32 cellular contexts compared by ENCODE assay signal in the genomic region with DNA sequence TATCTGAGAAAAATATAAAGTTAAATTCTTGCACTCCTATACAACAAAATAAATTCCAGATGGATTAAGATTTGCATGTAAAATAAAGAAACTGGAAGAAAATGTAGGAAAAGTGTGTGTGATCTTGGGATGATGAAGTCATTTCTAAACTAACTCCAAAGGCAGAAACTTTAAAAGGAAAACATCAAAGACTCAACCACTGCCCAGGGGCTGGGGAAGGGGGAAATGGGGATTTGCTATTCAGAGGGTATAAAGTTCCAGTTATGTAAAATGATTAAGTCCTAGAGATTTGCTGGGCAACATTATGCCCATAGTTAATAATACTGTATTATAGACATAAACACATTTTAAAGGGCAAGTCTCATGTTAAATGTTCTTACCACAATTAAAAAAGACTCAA.
"Had no signal": no experiment of that assay in that cellular context is flagged by ENCODE, and none has a peak within 500 bp of the region (broad histone marks: within the 10 kb centered on the region; RNA-seq: fewer than 3 reads in every experiment).

No MANE protein-coding gene starts in this region.

- H3K36me3 Mint-ChIP-seq: activated CD4-positive, alpha-beta memory T cell treated with anti-CD3 and anti-CD28 coated beads for 36 hours; activated CD8-positive, alpha-beta memory T cell treated with anti-CD3 and anti-CD28 coated beads, Interleukin-2, amount 10 ng/mL, durations not matched to agents 7 days and 5 days; activated naive CD4-positive, alpha-beta T cell treated with anti-CD3 and anti-CD28 coated beads, Interleukin-2, amount 10 ng/mL, durations not matched to agents 7 days and 5 days; activated naive CD4-positive, alpha-beta T cell treated with anti-CD3 and anti-CD28 coated beads, Interleukin-2, amount 50 U/mL, for 72 hours; activated naive CD8-positive, alpha-beta T cell treated with anti-CD3 and anti-CD28 coated beads, Interleukin-2, amount 10 ng/mL, durations not matched to agents 7 days and 5 days; brain had no signal

- H3K9me3 Mint-ChIP-seq: activated CD4-positive, alpha-beta T cell treated with anti-CD3 and anti-CD28 coated beads, Interleukin-2, amount 10 ng/mL, durations not matched to agents 24 days and 14 days; activated naive CD4-positive, alpha-beta T cell treated with anti-CD3 and anti-CD28 coated beads, Interleukin-2, amount 10 ng/mL, durations not matched to agents 7 days and 5 days; activated T-helper 1 cell treated with anti-CD3 and anti-CD28 coated beads, Interleukin-12 subunit alpha, Interleukin-12 subunit beta, Interleukin-2, Interleukin-4 antibody, amounts not matched to agents 30 ng/mL and 10 ng/mL and 1 ng/mL, durations not matched to agents 14 hours and 24 hours and 36 hours; activated T-helper 2 cell treated with anti-CD3 and anti-CD28 coated beads, Interferon-gamma antibody, Interleukin-2, Interleukin-4, amounts not matched to agents 10 μg/mL and 5 μg/mL and 100 μg/mL, durations not matched to agents 14 hours and 24 hours and 36 hours; T-helper 2 cell treated with Interferon-gamma antibody and Interleukin-4, amounts not matched to agents 5 μg/mL and 100 μg/mL, for 36 hours had no signal

- DNase-seq: activated CD4-positive, alpha-beta memory T cell treated with anti-CD3 and anti-CD28 coated beads for 36 hours; activated CD4-positive, alpha-beta T cell treated with anti-CD3 and anti-CD28 coated beads for 36 hours; activated CD4-positive, alpha-beta T cell treated with anti-CD3 and anti-CD28 coated beads, Interleukin-2, amount 10 ng/mL, durations not matched to agents 24 days and 14 days; activated CD4-positive, CD25-positive, alpha-beta regulatory T cell; activated CD4-positive, CD25-positive, alpha-beta regulatory T cell treated with anti-CD3 and anti-CD28 coated beads, Interleukin-2, amount 50 U/mL, for 72 hours; activated CD8-positive, alpha-beta memory T cell treated with anti-CD3 and anti-CD28 coated beads, Interleukin-2, amount 10 ng/mL, durations not matched to agents 7 days and 5 days; activated CD8-positive, alpha-beta memory T cell treated with anti-CD3 and anti-CD28 coated beads, Interleukin-2, amount 50 U/mL, for 4 hours; activated CD8-positive, alpha-beta T cell treated with anti-CD3 and anti-CD28 coated beads, Interleukin-2, amount 10 ng/mL, durations not matched to agents 7 days and 5 days; activated effector memory CD4-positive, alpha-beta T cell treated with anti-CD3 and anti-CD28 coated beads, Interleukin-2, amount 50 U/mL, for 16 hours; activated naive CD4-positive, alpha-beta T cell treated with anti-CD3 and anti-CD28 coated beads, Interleukin-2, amount 10 ng/mL, durations not matched to agents 7 days and 5 days; activated naive CD8-positive, alpha-beta T cell treated with anti-CD3 and anti-CD28 coated beads, Interleukin-2, amount 10 ng/mL, durations not matched to agents 7 days and 5 days; activated T-cell treated with anti-CD3 and anti-CD28 coated beads, Interleukin-2, amount 50 U/mL, for 1 hour; activated T-cell treated with anti-CD3 and anti-CD28 coated beads, Interleukin-2, amount 50 U/mL, for 48 hours; central memory CD4-positive, alpha-beta T cell; cerebellar nuclear complex; colonic mucosa; effector CD8-positive, alpha-beta T cell; esophagus squamous epithelium; foreskin fibroblast; head of caudate nucleus; T-helper 1 cell; T-helper 17 cell; T1000 had no signal

- ATAC-seq: activated CD4-positive, alpha-beta T cell treated with anti-CD3 and anti-CD28 coated beads for 36 hours; activated CD8-positive, alpha-beta memory T cell treated with anti-CD3 and anti-CD28 coated beads, Interleukin-2, amount 10 ng/mL, durations not matched to agents 7 days and 5 days; activated CD8-positive, alpha-beta T cell treated with anti-CD3 and anti-CD28 coated beads, Interleukin-2, amount 10 ng/mL, durations not matched to agents 7 days and 5 days; activated naive CD4-positive, alpha-beta T cell treated with anti-CD3 and anti-CD28 coated beads, Interleukin-2, amount 50 U/mL, for 72 hours; T-helper 17 cell had no signal

- H3K27ac ChIP-seq: breast epithelium, cardiac muscle cell, colonic mucosa, epithelial cell of prostate, esophagus squamous epithelium had no signal

- H3K4me1 Mint-ChIP-seq: activated CD4-positive, alpha-beta T cell treated with anti-CD3 and anti-CD28 coated beads for 36 hours; activated CD4-positive, alpha-beta T cell treated with anti-CD3 and anti-CD28 coated beads, Interleukin-2, amount 10 ng/mL, durations not matched to agents 24 days and 14 days; activated CD8-positive, alpha-beta memory T cell treated with anti-CD3 and anti-CD28 coated beads, Interleukin-2, amount 10 ng/mL, durations not matched to agents 7 days and 5 days; activated naive CD4-positive, alpha-beta T cell treated with anti-CD3 and anti-CD28 coated beads, Interleukin-2, amount 10 ng/mL, durations not matched to agents 7 days and 5 days; activated naive CD8-positive, alpha-beta T cell treated with anti-CD3 and anti-CD28 coated beads, Interleukin-2, amount 10 ng/mL, durations not matched to agents 7 days and 5 days; T-helper 17 cell had no signal

- H3K4me1 ChIP-seq: breast epithelium, colonic mucosa, esophagus squamous epithelium had no signal

- H3K27me3 ChIP-seq: ascending aorta, breast epithelium, cardiac muscle cell, colonic mucosa, esophagus squamous epithelium had no signal

- H3K27ac Mint-ChIP-seq: activated CD4-positive, alpha-beta memory T cell treated with anti-CD3 and anti-CD28 coated beads for 36 hours; activated CD4-positive, alpha-beta T cell treated with anti-CD3 and anti-CD28 coated beads for 36 hours; activated CD4-positive, alpha-beta T cell treated with anti-CD3 and anti-CD28 coated beads, Interleukin-2, amount 10 ng/mL, durations not matched to agents 24 days and 14 days; activated CD8-positive, alpha-beta memory T cell treated with anti-CD3 and anti-CD28 coated beads, Interleukin-2, amount 10 ng/mL, durations not matched to agents 7 days and 5 days; activated CD8-positive, alpha-beta T cell treated with anti-CD3 and anti-CD28 coated beads, Interleukin-2, amount 10 ng/mL, durations not matched to agents 7 days and 5 days; activated naive CD4-positive, alpha-beta T cell treated with anti-CD3 and anti-CD28 coated beads, Interleukin-2, amount 10 ng/mL, durations not matched to agents 7 days and 5 days; activated naive CD4-positive, alpha-beta T cell treated with anti-CD3 and anti-CD28 coated beads, Interleukin-2, amount 50 U/mL, for 72 hours; activated naive CD8-positive, alpha-beta T cell treated with anti-CD3 and anti-CD28 coated beads, Interleukin-2, amount 10 ng/mL, durations not matched to agents 7 days and 5 days; activated T-helper 1 cell treated with anti-CD3 and anti-CD28 coated beads, Interleukin-12 subunit alpha, Interleukin-12 subunit beta, Interleukin-2, Interleukin-4 antibody, amounts not matched to agents 30 ng/mL and 10 ng/mL and 1 ng/mL, durations not matched to agents 14 hours and 24 hours and 36 hours; activated T-helper 2 cell treated with anti-CD3 and anti-CD28 coated beads, Interferon-gamma antibody, Interleukin-2, Interleukin-4, amounts not matched to agents 10 μg/mL and 5 μg/mL and 100 μg/mL, durations not matched to agents 14 hours and 24 hours and 36 hours; T-helper 17 cell; T-helper 2 cell treated with Interferon-gamma antibody and Interleukin-4, amounts not matched to agents 5 μg/mL and 100 μg/mL, for 36 hours had no signal

- H3K36me3 ChIP-seq: ascending aorta, breast epithelium, cardiac muscle cell, colonic mucosa, esophagus squamous epithelium had no signal

- H3K4me3 ChIP-seq: ascending aorta, breast epithelium, cardiac muscle cell, colonic mucosa, esophagus squamous epithelium had no signal

- H3K4me3 Mint-ChIP-seq: activated CD4-positive, alpha-beta memory T cell treated with anti-CD3 and anti-CD28 coated beads for 36 hours; activated CD4-positive, alpha-beta T cell treated with anti-CD3 and anti-CD28 coated beads for 36 hours; activated CD4-positive, alpha-beta T cell treated with anti-CD3 and anti-CD28 coated beads, Interleukin-2, amount 10 ng/mL, durations not matched to agents 24 days and 14 days; activated CD8-positive, alpha-beta memory T cell treated with anti-CD3 and anti-CD28 coated beads, Interleukin-2, amount 10 ng/mL, durations not matched to agents 7 days and 5 days; activated CD8-positive, alpha-beta T cell treated with anti-CD3 and anti-CD28 coated beads, Interleukin-2, amount 10 ng/mL, durations not matched to agents 7 days and 5 days; activated naive CD4-positive, alpha-beta T cell treated with anti-CD3 and anti-CD28 coated beads, Interleukin-2, amount 10 ng/mL, durations not matched to agents 7 days and 5 days; activated naive CD8-positive, alpha-beta T cell treated with anti-CD3 and anti-CD28 coated beads, Interleukin-2, amount 10 ng/mL, durations not matched to agents 7 days and 5 days; activated T-helper 1 cell treated with anti-CD3 and anti-CD28 coated beads, Interleukin-12 subunit alpha, Interleukin-12 subunit beta, Interleukin-2, Interleukin-4 antibody, amounts not matched to agents 30 ng/mL and 10 ng/mL and 1 ng/mL, durations not matched to agents 14 hours and 24 hours and 36 hours; T-helper 17 cell; T-helper 2 cell treated with Interferon-gamma antibody and Interleukin-4, amounts not matched to agents 5 μg/mL and 100 μg/mL, for 36 hours had no signal

- H3K27me3 Mint-ChIP-seq: activated CD4-positive, alpha-beta memory T cell treated with anti-CD3 and anti-CD28 coated beads for 36 hours; activated CD4-positive, alpha-beta T cell treated with anti-CD3 and anti-CD28 coated beads, Interleukin-2, amount 10 ng/mL, durations not matched to agents 24 days and 14 days; activated CD8-positive, alpha-beta memory T cell treated with anti-CD3 and anti-CD28 coated beads, Interleukin-2, amount 10 ng/mL, durations not matched to agents 7 days and 5 days; activated naive CD4-positive, alpha-beta T cell treated with anti-CD3 and anti-CD28 coated beads, Interleukin-2, amount 10 ng/mL, durations not matched to agents 7 days and 5 days; T-helper 17 cell had no signal

- H3K9me3 ChIP-seq: ascending aorta, breast epithelium, colonic mucosa, esophagus squamous epithelium had no signal
